8 cellular contexts compared by ENCODE assay signal in the genomic region with DNA sequence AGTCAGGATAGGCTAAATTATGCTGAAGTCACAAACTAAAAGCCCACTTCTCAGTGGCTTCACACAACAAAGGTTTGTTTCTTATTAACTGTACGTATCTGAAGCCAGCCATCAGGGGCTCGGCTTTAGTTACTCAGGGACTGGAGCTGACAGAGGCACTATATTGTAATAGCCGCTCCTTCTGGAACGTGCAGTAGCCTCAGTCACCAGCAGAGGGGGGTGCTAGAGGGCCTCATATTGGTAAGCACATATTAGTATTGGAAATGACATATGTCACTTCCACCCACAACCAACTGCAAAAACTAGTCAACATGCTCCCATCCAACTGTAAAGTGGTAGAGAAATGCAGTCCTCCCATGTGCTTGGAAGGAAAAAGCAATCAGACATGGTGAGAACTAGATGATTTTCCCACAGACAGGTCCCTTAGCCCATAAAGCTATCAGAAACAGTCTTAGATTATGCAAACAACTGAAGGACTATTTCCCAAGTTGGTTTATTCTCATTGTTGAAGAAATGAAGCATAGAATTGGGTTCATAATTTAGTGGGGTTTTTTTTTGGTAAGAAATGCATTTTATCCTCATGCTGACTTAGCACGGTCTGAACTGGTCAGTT.
DNase-seq lines count a peak whose midpoint lies in the region; ATAC-seq and TF ChIP-seq lines count a peak whose summit lies in the region.

No MANE protein-coding gene starts in this region.

- peak; percentile 56 for DNase-seq in Right ventricle myocardium inferior (ENCODE audit: missing footprints)
- no peak for DNase-seq in cardiac septum (ENCODE audit: low spot score)
- peak; percentile 61 for DNase-seq in NB4 (ENCODE audit: low read depth)
- peak; percentile 2 for DNase-seq in T-helper 22 cell (ENCODE audit: low read depth)
- peak; percentile 72 to 84 (median 80) for DNase-seq in body of pancreas
- no peak for DNase-seq in kidney epithelial cell (ENCODE audit: low read depth)
- peak; percentile 1 to 49 (median 3) for DNase-seq in stimulated activated CD4-positive, alpha-beta T cell treated with anti-CD3 and anti-CD28 coated beads, TNF-alpha, amount 100 ng/mL, for 1 hour (ENCODE audit: low read depth in 3 of 3, low spot score in 1 of 3)

- peak; percentile 77 for TF ChIP-seq CTCF in NB4 (IDR thresholded peaks at IDR 0.05; ENCODE audit: low read depth, low read length)
- peak; percentile 74 to 84 (median 78) for TF ChIP-seq CTCF in body of pancreas (IDR thresholded peaks at IDR 0.05)
- TF ChIP-seq CTCF in kidney epithelial cell (IDR thresholded peaks at IDR 0.05; ENCODE audit: insufficient read depth, low read length, poor library complexity, severe bottlenecking), result peak; percentile 89

- H3K36me3 ChIP-seq in body of pancreas (replicated peaks in 1 of 2; ENCODE audit: insufficient read depth in 1 of 2, low read depth in 2 of 2) (no peaks in the 10 kb centered on the region), kidney epithelial cell (ENCODE audit: control insufficient read depth, insufficient read depth, low read length) (no peaks in the 10 kb centered on the region)

- no peaks in the 10 kb centered on the region for H3K9me3 ChIP-seq in body of pancreas

- peak; percentile 31 for ATAC-seq in Right ventricle myocardium inferior
- ATAC-seq in HG02678 (IDR thresholded peaks at IDR 0.05; ENCODE audit: unreplicated experiment), result peak; percentile 97
- peak; percentile 92 for ATAC-seq in body of pancreas

- no peak overlapping the region for H3K4me3 ChIP-seq in NB4 (ENCODE audit: low read depth, low read length)
- no peak overlapping the region for H3K4me3 ChIP-seq in body of pancreas
- no peak overlapping the region for H3K4me3 ChIP-seq in kidney epithelial cell (ENCODE audit: low read depth, low read length)

- no peaks in the 10 kb centered on the region for H3K4me1 ChIP-seq in body of pancreas

- H3K27me3 ChIP-seq in body of pancreas (no peaks in the 10 kb centered on the region), kidney epithelial cell (ENCODE audit: control insufficient read depth, insufficient read depth, low read length) (no peaks in the 10 kb centered on the region)

- intact Hi-C loops in Right ventricle myocardium inferior (cut with DNase I) (loop anchor here (5.0 kb wide), 1 partner anchor 147 kb away; no protein-coding TSS in a partner anchor), cardiac septum (cut with DNase I) (loop anchor here (10.0 kb wide), 1 partner anchor 149 kb away; no protein-coding TSS in a partner anchor), body of pancreas (cut with DNase I) (loop anchor here (5.0 kb wide), 1 partner anchor 67 kb away; no protein-coding TSS in a partner anchor)

- WGBS in body of pancreas, 2 donors, result 32 to 35% methylated on average over 4 to 5 of the region's 5 CpGs

- TF ChIP-seq POLR2A in NB4 (IDR thresholded peaks at IDR 0.05; ENCODE audit: extremely low read depth, insufficient read length) (no peak), body of pancreas (IDR thresholded peaks at IDR 0.05) (no peak)

- H3K27ac ChIP-seq in body of pancreas, result no peak overlapping the region

Comparison
In these comparisons a context has a peak if more than half of its experiments do, and no peak if none do; other contexts are left out.
1. DNase-seq: peak in Right ventricle myocardium inferior (single experiment), NB4 (single experiment), T-helper 22 cell (single experiment), body of pancreas (4 of 4) and stimulated activated CD4-positive, alpha-beta T cell treated with anti-CD3 and anti-CD28 coated beads, TNF-alpha, amount 100 ng/mL, for 1 hour (3 of 3); none in cardiac septum (single experiment) and kidney epithelial cell (single experiment).
2. ATAC-seq: peak in every context shown above with its lines; median percentile 97 in HG02678; 92 in body of pancreas; 31 in Right ventricle myocardium inferior.
3. Peak in every context shown above with its lines, with median percentiles within 50 percentile points of each other: CTCF ChIP-seq.